19 cellular contexts compared by ENCODE assay signal in the genomic region with DNA sequence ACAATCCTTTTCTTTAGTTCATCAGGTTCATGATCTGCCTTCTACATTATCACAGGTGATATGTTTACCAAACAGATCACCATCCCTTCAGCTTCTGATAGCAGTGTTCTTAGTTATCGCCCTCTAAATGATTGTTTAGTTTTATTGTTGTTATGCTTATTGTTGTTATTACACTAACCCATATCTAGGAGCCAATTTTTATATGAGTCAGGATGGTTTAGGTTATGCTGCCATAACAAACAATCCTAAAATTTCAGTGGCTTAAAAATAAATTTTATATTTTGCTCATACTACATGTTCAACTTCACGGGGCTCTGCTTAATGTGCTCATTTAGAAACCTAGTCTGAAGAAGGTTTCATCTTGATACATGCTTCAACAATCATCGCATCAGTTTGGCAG.
"Had no signal": no experiment of that assay in that cellular context is flagged by ENCODE, and none has a peak within 500 bp of the region (broad histone marks: within the 10 kb centered on the region; RNA-seq: fewer than 3 reads in every experiment).

No MANE protein-coding gene starts in this region.

- DNase-seq: Karpas-422, KG1, MG63, NCI-H1092, NCI-H1105 treated with DMSO at 0.1 percent for 48 hours, NCI-H1417 treated with DMSO at 0.1 percent for 48 hours, NCI-H146, NCI-H1694 treated with DMSO at 0.1 percent for 48 hours, NCI-H1930, NCI-H2081, NCI-H2107, NCI-H2227 treated with DMSO at 0.1 percent for 48 hours, NCI-H524, NCI-H69, NCI-H774, SHP77, SK-N-SH, SW 1271 had no signal

- H3K36me3 ChIP-seq: MG63 had no signal

- H3K27me3 ChIP-seq: MG63 had no signal

- H3K9ac ChIP-seq: SK-N-SH had no signal

- H3K9me3 ChIP-seq: SK-N-SH had no signal

- H3K4me3 ChIP-seq: MG63 had no signal

- H3K27ac ChIP-seq: RWPE1 had no signal
